ENCODE assay signal across 8 cellular contexts in the genomic region with DNA sequence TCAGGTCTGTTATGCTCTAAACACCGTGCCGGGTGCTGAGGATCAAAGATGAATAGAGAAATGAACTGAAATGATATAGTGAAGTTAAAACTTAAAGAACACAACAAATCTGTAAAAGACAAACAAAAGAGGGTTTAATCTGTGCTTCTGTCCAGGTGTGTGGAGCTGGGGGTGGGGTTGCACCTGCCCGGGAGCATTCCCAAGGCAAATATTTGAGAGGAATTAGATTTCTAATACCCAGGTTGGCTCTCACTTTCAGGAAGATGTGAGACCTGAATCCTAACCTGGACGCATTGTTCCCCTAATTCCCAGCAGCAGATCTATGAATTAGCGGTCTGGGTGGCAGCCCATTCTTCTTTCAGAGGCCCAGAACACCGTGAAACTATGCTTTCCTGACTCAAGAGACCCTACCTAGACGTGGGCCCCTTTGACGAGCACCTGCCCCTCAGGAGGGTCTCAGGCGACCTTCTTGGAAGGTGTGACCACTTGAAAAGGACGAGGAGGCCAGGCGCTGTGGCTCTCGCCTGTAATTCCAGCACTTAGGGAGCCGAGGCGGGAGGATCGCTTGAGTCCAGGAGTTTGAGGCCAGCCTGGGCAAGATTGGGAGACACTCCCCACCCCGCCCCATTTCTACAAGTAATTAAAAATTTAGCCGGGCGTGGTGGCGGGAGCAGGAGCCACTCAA. TPM values are rescaled to one million over a fixed set of nuclear protein-coding genes. Genes with fewer than 3 reads are reported as not detected.
A peak's percentile ranks its signal among the peaks of the same experiment; 100 is the strongest.
DNase-seq lines count a peak whose midpoint lies in the region; ATAC-seq and TF ChIP-seq lines count a peak whose summit lies in the region.

No MANE protein-coding gene starts in this region.

- DNase-seq in activated CD4-positive, alpha-beta T cell treated with anti-CD3 and anti-CD28 coated beads, Interleukin-2, amount 10 ng/mL, durations not matched to agents 7 days and 5 days: no peak
- DNase-seq in activated CD4-positive, alpha-beta T cell treated with anti-CD3 and anti-CD28 coated beads, Interleukin-2, amount 50 U/mL, for 1 hour: no peak
- DNase-seq in thyroid gland (peak; percentile 66 to 76), SKM-1 (lab: John Stamatoyannopoulos, UW; ENCODE audit: unreplicated experiment) (no peak)
- DNase-seq in NK-92 treated with Interleukin-12 subunit alpha and Interleukin-12 subunit beta, amount 100 ng/mL, for 24 hours (lab: John Stamatoyannopoulos, UW): no peak

- H3K27me3 ChIP-seq in layer of hippocampus (ENCODE audit: control insufficient read depth, insufficient read depth, low read length) (no peaks in the 10 kb centered on the region), thyroid gland (no peaks in the 10 kb centered on the region)

- H3K9me3 Mint-ChIP-seq in activated CD4-positive, alpha-beta T cell treated with anti-CD3 and anti-CD28 coated beads, Interleukin-2, amount 10 ng/mL, durations not matched to agents 7 days and 5 days: no peaks in the 10 kb centered on the region
- H3K9me3 Mint-ChIP-seq in activated naive CD8-positive, alpha-beta T cell (ENCODE audit: low read depth): no peaks in the 10 kb centered on the region

- no peaks in the 10 kb centered on the region for H3K36me3 ChIP-seq in thyroid gland

- peak overlapping the region; percentile 97 for H3K27ac Mint-ChIP-seq in activated CD4-positive, alpha-beta T cell treated with anti-CD3 and anti-CD28 coated beads, Interleukin-2, amount 10 ng/mL, durations not matched to agents 7 days and 5 days
- peak overlapping the region; percentile 92 for H3K27ac Mint-ChIP-seq in activated naive CD8-positive, alpha-beta T cell

- H3K4me1 ChIP-seq in thyroid gland: peaks cover 15 to 31% of the 10 kb centered on the region in 2 donors

- no peak for TF ChIP-seq POLR2A in thyroid gland (IDR thresholded peaks at IDR 0.05)

- CTCF ChIA-PET in activated CD4-positive, alpha-beta T cell treated with anti-CD3 and anti-CD28 coated beads, Interleukin-2, amount 10 ng/mL, durations not matched to agents 7 days and 5 days (lab: Charles Lee): no interaction called here

- H3K4me1 Mint-ChIP-seq in activated CD4-positive, alpha-beta T cell treated with anti-CD3 and anti-CD28 coated beads, Interleukin-2, amount 10 ng/mL, durations not matched to agents 7 days and 5 days: peaks cover 48% of the 10 kb centered on the region
- peaks cover 30% of the 10 kb centered on the region for H3K4me1 Mint-ChIP-seq in activated naive CD8-positive, alpha-beta T cell (ENCODE audit: low read depth)

- no peak for ATAC-seq in HG03571 (IDR thresholded peaks at IDR 0.05; ENCODE audit: unreplicated experiment)

- peak overlapping the region; percentile 93 for H3K4me3 Mint-ChIP-seq in activated CD4-positive, alpha-beta T cell treated with anti-CD3 and anti-CD28 coated beads, Interleukin-2, amount 10 ng/mL, durations not matched to agents 7 days and 5 days
- peak overlapping the region; percentile 95 for H3K4me3 Mint-ChIP-seq in activated naive CD8-positive, alpha-beta T cell

- peaks cover 22% of the 10 kb centered on the region for H3K36me3 Mint-ChIP-seq in activated CD4-positive, alpha-beta T cell treated with anti-CD3 and anti-CD28 coated beads, Interleukin-2, amount 10 ng/mL, durations not matched to agents 7 days and 5 days (ENCODE audit: low read depth)
- H3K36me3 Mint-ChIP-seq in activated naive CD8-positive, alpha-beta T cell: peaks cover 6% of the 10 kb centered on the region

- no peak for TF ChIP-seq CTCF in thyroid gland (IDR thresholded peaks at IDR 0.05)

- 26 to 39% methylated on average over 13 to 19 of the region's 19 CpGs for WGBS in thyroid gland, 2 donors

- intact Hi-C loops in thyroid gland (cut with DNase I): no loop called here

- no peaks in the 10 kb centered on the region for H3K27me3 Mint-ChIP-seq in activated CD4-positive, alpha-beta T cell treated with anti-CD3 and anti-CD28 coated beads, Interleukin-2, amount 10 ng/mL, durations not matched to agents 7 days and 5 days
- H3K27me3 Mint-ChIP-seq in activated naive CD8-positive, alpha-beta T cell: no peaks in the 10 kb centered on the region

- peak overlapping the region in 2 of 3 donors; percentile 11 to 58 for H3K4me3 ChIP-seq in thyroid gland (replicated peaks in 1 of 3)

- no peaks in the 10 kb centered on the region for H3K9me3 ChIP-seq in thyroid gland

- H3K27ac ChIP-seq in layer of hippocampus (ENCODE audit: low read depth, low read length): peak overlapping the region; percentile 93
- H3K27ac ChIP-seq in thyroid gland: peak overlapping the region; percentile 84 to 94 (median 87)

- POLR2A ChIA-PET in activated CD4-positive, alpha-beta T cell treated with anti-CD3 and anti-CD28 coated beads, Interleukin-2, amount 10 ng/mL, durations not matched to agents 7 days and 5 days (lab: Charles Lee): no interaction called here

RNA-seq across cellular contexts. Expression of gene RANGRF, which starts 0.7 kb away (rescaled TPM):
- 10 to 100 TPM; 41.2 to 48.9 TPM for total RNA-seq in activated CD4-positive, alpha-beta T cell treated with anti-CD3 and anti-CD28 coated beads, Interleukin-2, amount 10 ng/mL, durations not matched to agents 7 days and 5 days
- total RNA-seq in thyroid gland: 10 to 100 TPM; 18.9 to 30.2 (median 22.4) TPM

RNA-seq across cellular contexts. Expression of gene SLC25A35, which starts 7.4 kb away (rescaled TPM):
- total RNA-seq in activated CD4-positive, alpha-beta T cell treated with anti-CD3 and anti-CD28 coated beads, Interleukin-2, amount 10 ng/mL, durations not matched to agents 7 days and 5 days: 10 to 100 TPM; 11.7 to 12.4 TPM
- 10 to 100 TPM in 1 of 4 donors, 1 to 10 TPM in 3; 2.9 to 12.7 (median 5.9) TPM for total RNA-seq in thyroid gland

RNA-seq across cellular contexts. Expression of gene ARHGEF15, which starts 22.2 kb away (rescaled TPM):
- total RNA-seq in activated CD4-positive, alpha-beta T cell treated with anti-CD3 and anti-CD28 coated beads, Interleukin-2, amount 10 ng/mL, durations not matched to agents 7 days and 5 days: not detected
- total RNA-seq in thyroid gland: 1 to 10 TPM; 4.3 to 9.8 (median 6.8) TPM

RNA-seq across cellular contexts. Expression of gene PFAS, which starts 38.7 kb away (rescaled TPM):
- total RNA-seq in activated CD4-positive, alpha-beta T cell treated with anti-CD3 and anti-CD28 coated beads, Interleukin-2, amount 10 ng/mL, durations not matched to agents 7 days and 5 days: 10 to 100 TPM; 54.0 to 60.4 TPM
- total RNA-seq in thyroid gland: 10 to 100 TPM; 14.8 to 39.5 (median 18.3) TPM

RNA-seq across cellular contexts. Expression of gene CTC1, which starts 39.9 kb away (rescaled TPM):
- 100 to 1,000 TPM; 125 to 126 TPM for total RNA-seq in activated CD4-positive, alpha-beta T cell treated with anti-CD3 and anti-CD28 coated beads, Interleukin-2, amount 10 ng/mL, durations not matched to agents 7 days and 5 days
- total RNA-seq in thyroid gland: 10 to 100 TPM; 19.2 to 40.3 (median 21.2) TPM

Comparison
In these comparisons a context has a peak if more than half of its experiments do, and no peak if none do; other contexts are left out.
1. DNase-seq: peak in thyroid gland (2 of 2); none in activated CD4-positive, alpha-beta T cell treated with anti-CD3 and anti-CD28 coated beads, Interleukin-2, amount 10 ng/mL, durations not matched to agents 7 days and 5 days (single experiment), activated CD4-positive, alpha-beta T cell treated with anti-CD3 and anti-CD28 coated beads, Interleukin-2, amount 50 U/mL, for 1 hour (single experiment), SKM-1 (single experiment) and NK-92 treated with Interleukin-12 subunit alpha and Interleukin-12 subunit beta, amount 100 ng/mL, for 24 hours (single experiment).
2. RNA of gene ARHGEF15, which starts 22.2 kb away (total RNA-seq): 4.3 to 9.8 TPM in thyroid gland; not detected in activated CD4-positive, alpha-beta T cell treated with anti-CD3 and anti-CD28 coated beads, Interleukin-2, amount 10 ng/mL, durations not matched to agents 7 days and 5 days; every median in the first group is over 4 times any median in the second.